Comparison of ENCODE assay signal across 10 cellular contexts in genomic region chr20:51462566-51463276, GRCh38.
DNase-seq lines count a peak whose midpoint lies in the region; ATAC-seq and TF ChIP-seq lines count a peak whose summit lies in the region.
"Had no signal": no experiment of that assay in that cellular context is flagged by ENCODE, and none has a peak within 500 bp of the region (broad histone marks: within the 10 kb centered on the region; RNA-seq: fewer than 3 reads in every experiment).

No MANE protein-coding gene starts in this region.

- no peaks in the 10 kb centered on the region for H3K9me3 ChIP-seq in skeletal muscle tissue (ENCODE audit: control insufficient read depth in 3 of 3, low read length in 3 of 3)

- H3K4me3 ChIP-seq in astrocyte of the spinal cord (ENCODE audit: low read depth, low read length) (no peak overlapping the region), skeletal muscle tissue (ENCODE audit: low read length in 3 of 3) (no peak overlapping the region)
- H3K4me3 ChIP-seq: cardiac muscle cell had no signal

- peak overlapping the region; percentile 37 for H3K27ac ChIP-seq in skeletal muscle tissue (ENCODE audit: low read depth, low read length)
- H3K27ac ChIP-seq: cardiac muscle cell had no signal

- peak overlapping the region; percentile 41 to 53 (median 51) for H3K9ac ChIP-seq in skeletal muscle tissue (ENCODE audit: low read depth in 1 of 3, low read length in 3 of 3)

- TF ChIP-seq CTCF in astrocyte of the spinal cord (IDR thresholded peaks at IDR 0.05; ENCODE audit: low read depth, low read length), result no peak

- in situ Hi-C loops in astrocyte of the spinal cord (cut with HindIII; ENCODE audit: low sequenced_read_pairs), result no loop called here

- H3K4me1 ChIP-seq in skeletal muscle tissue (ENCODE audit: control insufficient read depth in 3 of 3, insufficient read depth in 3 of 3, low read length in 3 of 3), result peaks cover 10 to 19% (median 11%) of the 10 kb centered on the region in 3 donors

- DNase-seq in HCEC 1CT, result peak; percentile 6
- DNase-seq in astrocyte of the spinal cord (ENCODE audit: low read depth, low spot score), result peak; percentile 65
- peak in 40 of 51 donors; percentile 4 to 79 (median 40) for DNase-seq in hypothalamus (lab: John Stamatoyannopoulos, UW)
- DNase-seq in A172 (ENCODE audit: low spot score), result no peak
- DNase-seq in NCI-H524 (lab: John Stamatoyannopoulos, UW), result no peak
- no peak for DNase-seq in stimulated activated CD4-positive, alpha-beta T cell treated with anti-CD3 and anti-CD28 coated beads, Interleukin-4, amount 100 ng/mL, for 1 hour

- H3K27me3 ChIP-seq in skeletal muscle tissue (ENCODE audit: control insufficient read depth in 3 of 3, insufficient read depth in 3 of 3, low read length in 3 of 3), result no peaks in the 10 kb centered on the region
- H3K27me3 ChIP-seq: cardiac muscle cell had no signal

- peaks cover 0 to 4% (median 3%) of the 10 kb centered on the region in 3 donors for H3K36me3 ChIP-seq in skeletal muscle tissue (ENCODE audit: control insufficient read depth in 3 of 3, insufficient read depth in 3 of 3, low read length in 3 of 3)

- ATAC-seq in HG02884 (IDR thresholded peaks at IDR 0.05; ENCODE audit: unreplicated experiment), result no peak
- ATAC-seq: WTC11 had no signal

Comparison
In these comparisons a context has a peak if more than half of its experiments do, and no peak if none do; other contexts are left out.
1. DNase-seq: peak in HCEC 1CT (single experiment), astrocyte of the spinal cord (single experiment) and hypothalamus (40 of 51); none in A172 (single experiment), NCI-H524 (0 of 2) and stimulated activated CD4-positive, alpha-beta T cell treated with anti-CD3 and anti-CD28 coated beads, Interleukin-4, amount 100 ng/mL, for 1 hour (single experiment).